In the genomic region with DNA sequence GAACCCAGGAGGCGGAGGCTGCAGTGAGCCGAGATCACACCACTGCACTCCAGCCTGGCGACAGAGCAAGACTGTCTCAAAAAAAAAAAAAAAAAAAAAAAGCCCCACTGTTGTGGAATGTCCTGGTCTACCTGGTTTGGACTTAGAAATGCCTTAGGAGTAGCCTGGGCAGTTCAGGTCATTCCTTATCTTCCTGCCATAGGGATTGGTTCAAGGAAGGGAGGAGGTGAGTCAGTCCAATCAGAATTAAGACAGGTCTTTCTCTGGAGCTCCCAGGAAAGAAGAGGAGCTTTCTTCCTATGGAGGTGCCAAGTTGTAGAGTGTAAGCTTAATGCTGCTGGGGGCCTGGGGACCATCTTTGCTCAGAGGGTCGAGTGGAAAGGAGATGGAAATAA, we compare ENCODE assay signal across 32 cellular contexts. TPM values are rescaled to one million over a fixed set of nuclear protein-coding genes. Genes with fewer than 3 reads are reported as not detected.
DNase-seq lines count a peak whose midpoint lies in the region; ATAC-seq, FAIRE-seq and TF ChIP-seq lines count a peak whose summit lies in the region.
"Had no signal": no experiment of that assay in that cellular context is flagged by ENCODE, and none has a peak within 500 bp of the region (broad histone marks: within the 10 kb centered on the region; RNA-seq: fewer than 3 reads in every experiment).

No MANE protein-coding gene starts in this region.

- peak; percentile 26 for FAIRE-seq in GM18507 (lab: Jason Lieb, UNC)
- no peak for FAIRE-seq in small intestine (lab: Jason Lieb, UNC)
- FAIRE-seq: bronchial epithelial cell, endothelial cell of umbilical vein, frontal cortex, HepG2 had no signal

- H3K27me3 ChIP-seq in small intestine (ENCODE audit: control insufficient read depth in 2 of 2, insufficient read depth in 2 of 2, low read length in 2 of 2) (no peaks in the 10 kb centered on the region), SJCRH30 (no peaks in the 10 kb centered on the region)
- H3K27me3 ChIP-seq: hepatocyte, tibial nerve had no signal

- DNase-seq in GM18507 (ENCODE audit: extremely low spot score, insufficient read length, low read depth) (no peak), OCI-LY7 (ENCODE audit: low spot score) (no peak), kidney tubule cell (ENCODE audit: low spot score) (peak; percentile 76), small intestine (peak; percentile 71), GM10248 (ENCODE audit: extremely low spot score) (no peak), SJCRH30 (no peak), NCI-H524 treated with DMSO at 0.1 percent for 48 hours (lab: John Stamatoyannopoulos, UW) (no peak)
- DNase-seq: ACHN; activated gamma-delta T cell treated with Interleukin-2 at 50 U/mL for 16 hours; activated naive CD8-positive, alpha-beta T cell treated with anti-CD3 and anti-CD28 coated beads, Interleukin-2, amount 10 ng/mL, durations not matched to agents 7 days and 5 days; activated T-cell treated with anti-CD3 and anti-CD28 coated beads, Interleukin-2, amount 50 U/mL, for 48 hours; aorta; DMS153; left cardiac atrium; NCI-H1436 treated with DMSO at 0.1 percent for 48 hours; NCI-H2107; NCI-H774; right cardiac atrium had no signal

- BruUV-seq in OCI-LY7 (replicated peaks; lab: Mats Ljungman, UMichigan), result no TSS peak

- no peaks in the 10 kb centered on the region for H3K9me3 ChIP-seq in OCI-LY7 (ENCODE audit: low read length)
- no peaks in the 10 kb centered on the region for H3K9me3 ChIP-seq in small intestine (ENCODE audit: control insufficient read depth, low read depth)
- no peaks in the 10 kb centered on the region for H3K9me3 ChIP-seq in SJCRH30 (replicated peaks)
- H3K9me3 ChIP-seq: tibial nerve had no signal

- H3K36me3 ChIP-seq in OCI-LY7 (ENCODE audit: insufficient read depth, low read length) (peaks cover 8% of the 10 kb centered on the region), small intestine (ENCODE audit: control insufficient read depth in 2 of 2, insufficient read depth in 2 of 2, low read length in 2 of 2) (no peaks in the 10 kb centered on the region), SJCRH30 (0 out of 2 replicates have a peak, but pooled peaks cover 3% of the 10 kb centered on the region)
- H3K36me3 ChIP-seq: tibial nerve had no signal

- peak overlapping the region; percentile 5; the same call in 1 of the 2 replicates for H3K4me2 ChIP-seq in OCI-LY7 (ENCODE audit: low read length)
- H3K4me2 ChIP-seq: hepatocyte had no signal

- WGBS in small intestine, 3 donors, result 71 to 84% (median 73%) methylated on average over 4 of the region's 4 CpGs

- no peak overlapping the region for H3K27ac ChIP-seq in OCI-LY7 (ENCODE audit: low read depth, low read length, poor library complexity, severe bottlenecking)
- H3K27ac ChIP-seq in small intestine (ENCODE audit: low read depth in 1 of 2, low read length in 1 of 2), result no peak overlapping the region
- H3K27ac ChIP-seq in SJCRH30, result no peak overlapping the region
- H3K27ac ChIP-seq: hepatocyte, SK-N-MC, tibial nerve had no signal

- no peaks in the 10 kb centered on the region for H4K20me1 ChIP-seq in OCI-LY7 (ENCODE audit: insufficient read depth, low read length)

- H2AFZ ChIP-seq in OCI-LY7 (ENCODE audit: low read length), result no peak overlapping the region
- H2AFZ ChIP-seq: hepatocyte had no signal

- H3K4me3 ChIP-seq in OCI-LY7 (ENCODE audit: low read depth, low read length, poor library complexity, severe bottlenecking) (no peak overlapping the region), small intestine (ENCODE audit: low read depth in 1 of 2, low read length in 2 of 2) (no peak overlapping the region), SJCRH30 (no peak overlapping the region)
- H3K4me3 ChIP-seq: hepatocyte, SK-N-MC, tibial nerve had no signal

- TF ChIP-seq CTCF in OCI-LY7 (conservative IDR thresholded peaks at IDR 0.05; ENCODE audit: low read length) (no peak), GM10248 (IDR thresholded peaks at IDR 0.05; ENCODE audit: control extremely low read depth, extremely low read depth, low read depth, missing control alignments) (no peak)

- peaks cover 44% of the 10 kb centered on the region for H3K4me1 ChIP-seq in OCI-LY7 (ENCODE audit: insufficient read depth, low read length, poor library complexity, severe bottlenecking)
- peaks cover 0 to 5% of the 10 kb centered on the region in 2 donors for H3K4me1 ChIP-seq in small intestine (ENCODE audit: control insufficient read depth in 2 of 2, insufficient read depth in 1 of 2, low read depth in 1 of 2, low read length in 1 of 2)
- no peaks in the 10 kb centered on the region for H3K4me1 ChIP-seq in SJCRH30

- POLR2A ChIA-PET in OCI-LY7 (lab: Charles Lee) (interaction anchor here (0.7 to 1.5 kb wide), 2 partner anchors 21 to 36 kb away, joined by 4 to 10 read pairs; no protein-coding TSS in a partner anchor), GM10248 (lab: Yijun Ruan, JAX) (interaction anchor here (1.0 kb wide), 1 partner anchor 23 kb away, joined by 3 read pairs; no protein-coding TSS in a partner anchor)

- intact Hi-C loops in OCI-LY7 (cut with micrococcal nuclease; ENCODE audit: unreplicated experiment), result no loop called here

- CTCF ChIA-PET in OCI-LY7 (lab: Charles Lee; ENCODE audit: unreplicated experiment) (no interaction called here), GM10248 (lab: Yijun Ruan, JAX) (interaction anchor here (1.3 to 3.1 kb wide), 6 partner anchors 12 to 46 kb away, joined by 3 to 10 read pairs (median 4); a partner anchor contains a TSS)

- H3K79me2 ChIP-seq in OCI-LY7 (ENCODE audit: insufficient read depth, low read depth, low read length), result peaks cover 27% of the 10 kb centered on the region

- no peak for ATAC-seq in HG02981 (IDR thresholded peaks at IDR 0.05; ENCODE audit: unreplicated experiment)
- ATAC-seq: HepG2, right cardiac atrium had no signal

- no peaks in the 10 kb centered on the region for H3K9me2 ChIP-seq in OCI-LY7 (ENCODE audit: insufficient read depth, low read length)

RNA-seq across cellular contexts. Expression of a gene that starts 44.8 kb away (rescaled TPM):
- total RNA-seq in OCI-LY7 (2014; rRNA removed; shearing (Covaris generic)), result 21.2 and 36.3 TPM in 2 replicates
- 70.7 and 84.4 TPM in 2 replicates for total RNA-seq in OCI-LY7 (2022)
- polyA plus RNA-seq in small intestine, result 10 to 100 TPM; 19.2 to 36.2 (median 31.9) TPM
- 17.8 and 19.8 TPM in 2 replicates for total RNA-seq in SJCRH30 (2014; rRNA removed; shearing (Covaris generic))

RNA-seq across cellular contexts. Expression of a gene that starts 45.4 kb away (rescaled TPM):
- total RNA-seq in OCI-LY7 (2014; rRNA removed; shearing (Covaris generic)), result 0.08 TPM in 1 of 2 replicates, not detected in the other
- 0.08 and 0.09 TPM in 2 replicates for total RNA-seq in OCI-LY7 (2022)
- polyA plus RNA-seq in small intestine, result not detected
- not detected in 2 replicates for total RNA-seq in SJCRH30 (2014; rRNA removed; shearing (Covaris generic))
- total RNA-seq: activated naive CD8-positive, alpha-beta T cell treated with anti-CD3 and anti-CD28 coated beads, Interleukin-2, amount 10 ng/mL, durations not matched to agents 7 days and 5 days; aorta; bronchial epithelial cell; endothelial cell of umbilical vein; frontal cortex; G401; H4; hepatocyte; HepG2; left cardiac atrium; LHCN-M2; lung microvascular endothelial cell; right cardiac atrium; T-helper 1 cell treated with Interleukin-12 subunit alpha and Interleukin-12 subunit beta and Interleukin-4 antibody, amounts not matched to agents 30 ng/mL and 1 ng/mL, for 36 hours; tibial nerve had no signal
- polyA plus RNA-seq: aorta, BJ, endothelial cell of umbilical vein, hepatocyte, HepG2, right cardiac atrium had no signal

Comparison
In these comparisons a context has a peak if more than half of its experiments do, and no peak if none do; other contexts are left out.
1. DNase-seq: peak in kidney tubule cell (single experiment) and small intestine (single experiment); none in GM18507 (single experiment), OCI-LY7 (single experiment), GM10248 (single experiment), SJCRH30 (0 of 2) and NCI-H524 treated with DMSO at 0.1 percent for 48 hours (single experiment).